ENCODE assay signal across 1 cellular context in genomic region chr17:74744714-74745547, GRCh38.
TF ChIP-seq lines count a peak whose summit lies in the region.

No MANE protein-coding gene starts in this region.

TF ChIP-seq in K562, 482 proteins besides CTCF, POLR2A, EP300 and RAD21 (continues in another document):
- TF ChIP-seq GTF2A2 (tag; IDR thresholded peaks at IDR 0.05) = no peak
- no peak for TF ChIP-seq CREM (IDR thresholded peaks at IDR 0.05; ENCODE audit: low read depth)
- TF ChIP-seq, protein P1, sequence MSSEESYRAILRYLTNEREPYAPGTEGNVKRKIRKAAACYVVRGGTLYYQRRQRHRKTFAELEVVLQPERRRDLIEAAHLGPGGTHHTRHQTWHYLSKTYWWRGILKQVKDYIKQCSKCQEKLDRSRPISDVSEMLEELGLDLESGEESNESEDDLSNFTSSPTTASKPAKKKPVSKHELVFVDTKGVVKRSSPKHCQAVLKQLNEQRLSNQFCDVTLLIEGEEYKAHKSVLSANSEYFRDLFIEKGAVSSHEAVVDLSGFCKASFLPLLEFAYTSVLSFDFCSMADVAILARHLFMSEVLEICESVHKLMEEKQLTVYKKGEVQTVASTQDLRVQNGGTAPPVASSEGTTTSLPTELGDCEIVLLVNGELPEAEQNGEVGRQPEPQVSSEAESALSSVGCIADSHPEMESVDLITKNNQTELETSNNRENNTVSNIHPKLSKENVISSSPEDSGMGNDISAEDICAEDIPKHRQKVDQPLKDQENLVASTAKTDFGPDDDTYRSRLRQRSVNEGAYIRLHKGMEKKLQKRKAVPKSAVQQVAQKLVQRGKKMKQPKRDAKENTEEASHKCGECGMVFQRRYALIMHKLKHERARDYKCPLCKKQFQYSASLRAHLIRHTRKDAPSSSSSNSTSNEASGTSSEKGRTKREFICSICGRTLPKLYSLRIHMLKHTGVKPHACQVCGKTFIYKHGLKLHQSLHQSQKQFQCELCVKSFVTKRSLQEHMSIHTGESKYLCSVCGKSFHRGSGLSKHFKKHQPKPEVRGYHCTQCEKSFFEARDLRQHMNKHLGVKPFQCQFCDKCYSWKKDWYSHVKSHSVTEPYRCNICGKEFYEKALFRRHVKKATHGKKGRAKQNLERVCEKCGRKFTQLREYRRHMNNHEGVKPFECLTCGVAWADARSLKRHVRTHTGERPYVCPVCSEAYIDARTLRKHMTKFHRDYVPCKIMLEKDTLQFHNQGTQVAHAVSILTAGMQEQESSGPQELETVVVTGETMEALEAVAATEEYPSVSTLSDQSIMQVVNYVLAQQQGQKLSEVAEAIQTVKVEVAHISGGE (CRISPR knock-in tag; IDR thresholded peaks at IDR 0.05) = no peak
- TF ChIP-seq NCOA4 (IDR thresholded peaks at IDR 0.05; ENCODE audit: partially characterized antibody) = no peak
- TF ChIP-seq, protein P2, sequence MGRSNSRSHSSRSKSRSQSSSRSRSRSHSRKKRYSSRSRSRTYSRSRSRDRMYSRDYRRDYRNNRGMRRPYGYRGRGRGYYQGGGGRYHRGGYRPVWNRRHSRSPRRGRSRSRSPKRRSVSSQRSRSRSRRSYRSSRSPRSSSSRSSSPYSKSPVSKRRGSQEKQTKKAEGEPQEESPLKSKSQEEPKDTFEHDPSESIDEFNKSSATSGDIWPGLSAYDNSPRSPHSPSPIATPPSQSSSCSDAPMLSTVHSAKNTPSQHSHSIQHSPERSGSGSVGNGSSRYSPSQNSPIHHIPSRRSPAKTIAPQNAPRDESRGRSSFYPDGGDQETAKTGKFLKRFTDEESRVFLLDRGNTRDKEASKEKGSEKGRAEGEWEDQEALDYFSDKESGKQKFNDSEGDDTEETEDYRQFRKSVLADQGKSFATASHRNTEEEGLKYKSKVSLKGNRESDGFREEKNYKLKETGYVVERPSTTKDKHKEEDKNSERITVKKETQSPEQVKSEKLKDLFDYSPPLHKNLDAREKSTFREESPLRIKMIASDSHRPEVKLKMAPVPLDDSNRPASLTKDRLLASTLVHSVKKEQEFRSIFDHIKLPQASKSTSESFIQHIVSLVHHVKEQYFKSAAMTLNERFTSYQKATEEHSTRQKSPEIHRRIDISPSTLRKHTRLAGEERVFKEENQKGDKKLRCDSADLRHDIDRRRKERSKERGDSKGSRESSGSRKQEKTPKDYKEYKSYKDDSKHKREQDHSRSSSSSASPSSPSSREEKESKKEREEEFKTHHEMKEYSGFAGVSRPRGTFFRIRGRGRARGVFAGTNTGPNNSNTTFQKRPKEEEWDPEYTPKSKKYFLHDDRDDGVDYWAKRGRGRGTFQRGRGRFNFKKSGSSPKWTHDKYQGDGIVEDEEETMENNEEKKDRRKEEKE (IDR thresholded peaks at IDR 0.05; ENCODE audit: borderline replicate concordance in 1 of 2, control insufficient read depth in 1 of 2, low read depth in 2 of 2, low read length in 1 of 2) = no peak
- peak; percentile 76 for TF ChIP-seq NFIX (CRISPR knock-in tag; IDR thresholded peaks at IDR 0.05; ENCODE audit: low read depth)
- TF ChIP-seq, protein P3, sequence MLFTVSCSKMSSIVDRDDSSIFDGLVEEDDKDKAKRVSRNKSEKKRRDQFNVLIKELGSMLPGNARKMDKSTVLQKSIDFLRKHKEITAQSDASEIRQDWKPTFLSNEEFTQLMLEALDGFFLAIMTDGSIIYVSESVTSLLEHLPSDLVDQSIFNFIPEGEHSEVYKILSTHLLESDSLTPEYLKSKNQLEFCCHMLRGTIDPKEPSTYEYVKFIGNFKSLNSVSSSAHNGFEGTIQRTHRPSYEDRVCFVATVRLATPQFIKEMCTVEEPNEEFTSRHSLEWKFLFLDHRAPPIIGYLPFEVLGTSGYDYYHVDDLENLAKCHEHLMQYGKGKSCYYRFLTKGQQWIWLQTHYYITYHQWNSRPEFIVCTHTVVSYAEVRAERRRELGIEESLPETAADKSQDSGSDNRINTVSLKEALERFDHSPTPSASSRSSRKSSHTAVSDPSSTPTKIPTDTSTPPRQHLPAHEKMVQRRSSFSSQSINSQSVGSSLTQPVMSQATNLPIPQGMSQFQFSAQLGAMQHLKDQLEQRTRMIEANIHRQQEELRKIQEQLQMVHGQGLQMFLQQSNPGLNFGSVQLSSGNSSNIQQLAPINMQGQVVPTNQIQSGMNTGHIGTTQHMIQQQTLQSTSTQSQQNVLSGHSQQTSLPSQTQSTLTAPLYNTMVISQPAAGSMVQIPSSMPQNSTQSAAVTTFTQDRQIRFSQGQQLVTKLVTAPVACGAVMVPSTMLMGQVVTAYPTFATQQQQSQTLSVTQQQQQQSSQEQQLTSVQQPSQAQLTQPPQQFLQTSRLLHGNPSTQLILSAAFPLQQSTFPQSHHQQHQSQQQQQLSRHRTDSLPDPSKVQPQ (CRISPR knock-in tag; IDR thresholded peaks at IDR 0.05; ENCODE audit: borderline replicate concordance) = no peak
- peak; percentile 39; the same call in 1 of the 2 replicates for TF ChIP-seq JUND (IDR thresholded peaks at IDR 0.05; ENCODE audit: borderline replicate concordance, low read depth, low read length)
- TF ChIP-seq JUND (tag; IDR thresholded peaks at IDR 0.05; ENCODE audit: borderline replicate concordance, low read depth, low read length) = no peak; the same call in 2 of the 3 replicates
- TF ChIP-seq ZMIZ1 (IDR thresholded peaks at IDR 0.05; ENCODE audit: low read depth in 2 of 2, low read length in 2 of 2) = no peak
- no peak for TF ChIP-seq GTF2F1 (IDR thresholded peaks at IDR 0.05; ENCODE audit: low read depth, low read length)
- no peak for TF ChIP-seq ZBTB8A (IDR thresholded peaks at IDR 0.05; ENCODE audit: partially characterized antibody)
- TF ChIP-seq, protein P4, sequence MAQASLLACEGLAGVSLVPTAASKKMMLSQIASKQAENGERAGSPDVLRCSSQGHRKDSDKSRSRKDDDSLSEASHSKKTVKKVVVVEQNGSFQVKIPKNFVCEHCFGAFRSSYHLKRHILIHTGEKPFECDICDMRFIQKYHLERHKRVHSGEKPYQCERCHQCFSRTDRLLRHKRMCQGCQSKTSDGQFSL (CRISPR knock-in tag; IDR thresholded peaks at IDR 0.05) = no peak
- TF ChIP-seq, protein P4 (tag; IDR thresholded peaks at IDR 0.05) = no peak
- TF ChIP-seq TEAD1 (CRISPR knock-in tag; IDR thresholded peaks at IDR 0.05) = peak in 1 of 2 experiments; percentile 55; a peak in 1 of 4 replicates
- peak; percentile 88 for TF ChIP-seq RB1 (IDR thresholded peaks at IDR 0.05; ENCODE audit: low read depth)
- TF ChIP-seq ZNF282 (CRISPR knock-in tag; IDR thresholded peaks at IDR 0.05) = no peak
- peak; percentile 92 for TF ChIP-seq ARID2 (IDR thresholded peaks at IDR 0.05)
- TF ChIP-seq FOXO4 (CRISPR knock-in tag; IDR thresholded peaks at IDR 0.05) = no peak
- TF ChIP-seq HDGF (IDR thresholded peaks at IDR 0.05) = peak; percentile 77
- no peak for TF ChIP-seq U2AF2 (optimal IDR thresholded peaks at IDR 0.05; ENCODE audit: low read depth, low read length)
- TF ChIP-seq, protein P5, sequence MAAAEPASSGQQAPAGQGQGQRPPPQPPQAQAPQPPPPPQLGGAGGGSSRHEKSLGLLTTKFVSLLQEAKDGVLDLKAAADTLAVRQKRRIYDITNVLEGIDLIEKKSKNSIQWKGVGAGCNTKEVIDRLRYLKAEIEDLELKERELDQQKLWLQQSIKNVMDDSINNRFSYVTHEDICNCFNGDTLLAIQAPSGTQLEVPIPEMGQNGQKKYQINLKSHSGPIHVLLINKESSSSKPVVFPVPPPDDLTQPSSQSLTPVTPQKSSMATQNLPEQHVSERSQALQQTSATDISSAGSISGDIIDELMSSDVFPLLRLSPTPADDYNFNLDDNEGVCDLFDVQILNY (CRISPR knock-in tag; IDR thresholded peaks at IDR 0.05) = no peak
- no peak for TF ChIP-seq ATF3 (IDR thresholded peaks at IDR 0.05)
- TF ChIP-seq ATF3 (CRISPR knock-in tag; conservative IDR thresholded peaks at IDR 0.05) = no peak
- 0 out of 2 replicates have a peak, but pooled peaks have one; percentile 6 for TF ChIP-seq MECOM (CRISPR knock-in tag; IDR thresholded peaks at IDR 0.05)
- 0 out of 2 replicates have a peak, but pooled peaks have one; percentile 16 for TF ChIP-seq MYC (IDR thresholded peaks at IDR 0.05; ENCODE audit: low read depth, low read length)
- TF ChIP-seq MYC (CRISPR knock-in tag; IDR thresholded peaks at IDR 0.05; ENCODE audit: borderline replicate concordance, low read depth) = no peak
- TF ChIP-seq ZNF121 (CRISPR knock-in tag; conservative IDR thresholded peaks at IDR 0.05) = 0 out of 2 replicates have a peak, but pooled peaks have one; percentile 37
- TF ChIP-seq ZNF354B (CRISPR knock-in tag; IDR thresholded peaks at IDR 0.05) = no peak
- no peak for TF ChIP-seq PPARD (CRISPR knock-in tag; IDR thresholded peaks at IDR 0.05)
- TF ChIP-seq SMARCA5 (IDR thresholded peaks at IDR 0.05) = no peak
- TF ChIP-seq XRCC5 (IDR thresholded peaks at IDR 0.05; ENCODE audit: low read depth, low read length) = peak; percentile 90
- no peak for TF ChIP-seq TAF7 (tag; IDR thresholded peaks at IDR 0.05)
- TF ChIP-seq KLF1 (tag; IDR thresholded peaks at IDR 0.05) = 0 out of 2 replicates have a peak, but pooled peaks have one; percentile 37
- peak; percentile 87; the same call in 1 of the 2 replicates for TF ChIP-seq STAG1 (CRISPR knock-in tag; IDR thresholded peaks at IDR 0.05; ENCODE audit: borderline replicate concordance)
- TF ChIP-seq HLTF (IDR thresholded peaks at IDR 0.05) = 0 out of 2 replicates have a peak, but pooled peaks have one; percentile 41
- no peak for TF ChIP-seq HDAC8 (tag; IDR thresholded peaks at IDR 0.05)
- TF ChIP-seq, protein P6, sequence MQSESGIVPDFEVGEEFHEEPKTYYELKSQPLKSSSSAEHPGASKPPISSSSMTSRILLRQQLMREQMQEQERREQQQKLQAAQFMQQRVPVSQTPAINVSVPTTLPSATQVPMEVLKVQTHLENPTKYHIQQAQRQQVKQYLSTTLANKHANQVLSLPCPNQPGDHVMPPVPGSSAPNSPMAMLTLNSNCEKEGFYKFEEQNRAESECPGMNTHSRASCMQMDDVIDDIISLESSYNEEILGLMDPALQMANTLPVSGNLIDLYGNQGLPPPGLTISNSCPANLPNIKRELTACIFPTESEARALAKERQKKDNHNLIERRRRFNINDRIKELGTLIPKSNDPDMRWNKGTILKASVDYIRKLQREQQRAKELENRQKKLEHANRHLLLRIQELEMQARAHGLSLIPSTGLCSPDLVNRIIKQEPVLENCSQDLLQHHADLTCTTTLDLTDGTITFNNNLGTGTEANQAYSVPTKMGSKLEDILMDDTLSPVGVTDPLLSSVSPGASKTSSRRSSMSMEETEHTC (IDR thresholded peaks at IDR 0.05) = no peak
- no peak for TF ChIP-seq TRIM28 (IDR thresholded peaks at IDR 0.05)
- TF ChIP-seq NFXL1 (CRISPR knock-in tag; IDR thresholded peaks at IDR 0.05) = no peak
- no peak for TF ChIP-seq NFYB (IDR thresholded peaks at IDR 0.05; ENCODE audit: extremely low read depth, insufficient read length)
- TF ChIP-seq GATAD2B (IDR thresholded peaks at IDR 0.05; ENCODE audit: borderline replicate concordance) = no peak; the same call in 1 of the 2 replicates
- TF ChIP-seq ZNF445 (CRISPR knock-in tag; IDR thresholded peaks at IDR 0.05; ENCODE audit: low read depth) = no peak
- TF ChIP-seq MAZ (CRISPR knock-in tag; conservative IDR thresholded peaks at IDR 0.05 in 1 of 2, IDR thresholded peaks at IDR 0.05 in 1 of 2) = peak; percentile 61 to 87; a peak in 3 of 4 replicates
- TF ChIP-seq HCFC1 (IDR thresholded peaks at IDR 0.05; ENCODE audit: low read depth, low read length) = no peak
- TF ChIP-seq NFIC (IDR thresholded peaks at IDR 0.05) = peak; percentile 100
- TF ChIP-seq SAP30 (IDR thresholded peaks at IDR 0.05; ENCODE audit: borderline replicate concordance, insufficient read depth, low read depth, low read length, poor library complexity, severe bottlenecking) = no peak
- no peak for TF ChIP-seq KHSRP (IDR thresholded peaks at IDR 0.05)
- no peak for TF ChIP-seq ZNF175 (CRISPR knock-in tag; IDR thresholded peaks at IDR 0.05; ENCODE audit: low read depth)
- TF ChIP-seq DNMT1 (IDR thresholded peaks at IDR 0.05) = no peak
- TF ChIP-seq KDM4B (IDR thresholded peaks at IDR 0.05; ENCODE audit: borderline replicate concordance in 2 of 2, low read depth in 1 of 2) = peak in 1 of 2 experiments; percentile 68; a peak in 1 of 4 replicates
- TF ChIP-seq STAT5B (CRISPR knock-in tag; IDR thresholded peaks at IDR 0.05) = no peak
- TF ChIP-seq TBL1XR1 (IDR thresholded peaks at IDR 0.05; ENCODE audit: low read length in 2 of 2) = no peak
